Comparison of ENCODE assay signal across 37 cellular contexts in genomic region chr3:139095803-139096466, GRCh38. TPM values are rescaled to one million over a fixed set of nuclear protein-coding genes. Genes with fewer than 3 reads are reported as not detected.
"Had no signal": no experiment of that assay in that cellular context is flagged by ENCODE, and none has a peak within 500 bp of the region (broad histone marks: within the 10 kb centered on the region; RNA-seq: fewer than 3 reads in every experiment).

No MANE protein-coding gene starts in this region.

- H3K27me3 ChIP-seq: adrenal gland, ascending aorta, cardiac muscle cell, colonic mucosa, gastrocnemius medialis had no signal

- H3K9me3 ChIP-seq: ascending aorta, colonic mucosa, gastrocnemius medialis had no signal

- H3K27ac Mint-ChIP-seq: activated CD4-positive, alpha-beta memory T cell treated with anti-CD3 and anti-CD28 coated beads for 36 hours; activated CD4-positive, alpha-beta T cell treated with anti-CD3 and anti-CD28 coated beads for 36 hours; activated CD4-positive, alpha-beta T cell treated with anti-CD3 and anti-CD28 coated beads, Interleukin-2, amount 10 ng/mL, durations not matched to agents 24 days and 14 days; activated CD8-positive, alpha-beta memory T cell treated with anti-CD3 and anti-CD28 coated beads, Interleukin-2, amount 10 ng/mL, durations not matched to agents 7 days and 5 days; activated CD8-positive, alpha-beta T cell treated with anti-CD3 and anti-CD28 coated beads, Interleukin-2, amount 10 ng/mL, durations not matched to agents 7 days and 5 days; activated naive CD4-positive, alpha-beta T cell treated with anti-CD3 and anti-CD28 coated beads for 36 hours; activated naive CD4-positive, alpha-beta T cell treated with anti-CD3 and anti-CD28 coated beads, Interleukin-2, amount 50 U/mL, for 24 hours; activated naive CD8-positive, alpha-beta T cell treated with anti-CD3 and anti-CD28 coated beads for 36 hours; activated naive CD8-positive, alpha-beta T cell treated with anti-CD3 and anti-CD28 coated beads, Interleukin-2, amount 50 U/mL, for 24 hours; activated T-helper 1 cell treated with anti-CD3 and anti-CD28 coated beads, Interleukin-12 subunit alpha, Interleukin-12 subunit beta, Interleukin-2, Interleukin-4 antibody, amounts not matched to agents 30 ng/mL and 10 ng/mL and 1 ng/mL, durations not matched to agents 14 hours and 24 hours and 36 hours; activated T-helper 2 cell treated with anti-CD3 and anti-CD28 coated beads, Interferon-gamma antibody, Interleukin-2, Interleukin-4, amounts not matched to agents 10 μg/mL and 5 μg/mL and 100 μg/mL, durations not matched to agents 14 hours and 24 hours and 36 hours; brain; dendritic cell treated with granulocyte-macrophage colony-stimulating factor and Interleukin-4, amounts not matched to agents 40 ng/mL and 50 ng/mL, for 4 days; endodermal cell had no signal

- ATAC-seq: activated CD4-positive, alpha-beta T cell treated with anti-CD3 and anti-CD28 coated beads for 36 hours; activated CD8-positive, alpha-beta memory T cell treated with anti-CD3 and anti-CD28 coated beads, Interleukin-2, amount 10 ng/mL, durations not matched to agents 7 days and 5 days; activated CD8-positive, alpha-beta T cell treated with anti-CD3 and anti-CD28 coated beads, Interleukin-2, amount 10 ng/mL, durations not matched to agents 7 days and 5 days; activated naive CD8-positive, alpha-beta T cell treated with anti-CD3 and anti-CD28 coated beads, Interleukin-2, amount 50 U/mL, for 24 hours; esophagus mucosa; foreskin keratinocyte; gastrocnemius medialis had no signal

- H3K27me3 Mint-ChIP-seq: activated CD4-positive, alpha-beta T cell treated with anti-CD3 and anti-CD28 coated beads, Interleukin-2, amount 10 ng/mL, durations not matched to agents 24 days and 14 days had no signal

- H3K27ac ChIP-seq: adrenal gland, ascending aorta, breast epithelium, cardiac muscle cell, colonic mucosa, dorsolateral prefrontal cortex, foreskin keratinocyte, gastrocnemius medialis had no signal

- H3K4me3 Mint-ChIP-seq: activated CD4-positive, alpha-beta memory T cell treated with anti-CD3 and anti-CD28 coated beads for 36 hours; activated CD4-positive, alpha-beta T cell treated with anti-CD3 and anti-CD28 coated beads for 36 hours; activated CD4-positive, alpha-beta T cell treated with anti-CD3 and anti-CD28 coated beads, Interleukin-2, amount 10 ng/mL, durations not matched to agents 24 days and 14 days; activated CD8-positive, alpha-beta memory T cell treated with anti-CD3 and anti-CD28 coated beads, Interleukin-2, amount 10 ng/mL, durations not matched to agents 7 days and 5 days; activated CD8-positive, alpha-beta T cell treated with anti-CD3 and anti-CD28 coated beads, Interleukin-2, amount 10 ng/mL, durations not matched to agents 7 days and 5 days; activated naive CD4-positive, alpha-beta T cell treated with anti-CD3 and anti-CD28 coated beads for 36 hours; activated naive CD4-positive, alpha-beta T cell treated with anti-CD3 and anti-CD28 coated beads, Interleukin-2, amount 50 U/mL, for 24 hours; activated naive CD8-positive, alpha-beta T cell treated with anti-CD3 and anti-CD28 coated beads for 36 hours; activated naive CD8-positive, alpha-beta T cell treated with anti-CD3 and anti-CD28 coated beads, Interleukin-2, amount 50 U/mL, for 24 hours; activated T-helper 1 cell treated with anti-CD3 and anti-CD28 coated beads, Interleukin-12 subunit alpha, Interleukin-12 subunit beta, Interleukin-2, Interleukin-4 antibody, amounts not matched to agents 30 ng/mL and 10 ng/mL and 1 ng/mL, durations not matched to agents 14 hours and 24 hours and 36 hours; brain; dendritic cell treated with granulocyte-macrophage colony-stimulating factor and Interleukin-4, amounts not matched to agents 40 ng/mL and 50 ng/mL, for 4 days; endodermal cell had no signal

- H3K4me1 ChIP-seq: adrenal gland, ascending aorta, breast epithelium, colonic mucosa, foreskin keratinocyte, gastrocnemius medialis had no signal

- H3K36me3 Mint-ChIP-seq: activated CD4-positive, alpha-beta memory T cell treated with anti-CD3 and anti-CD28 coated beads for 36 hours; activated CD8-positive, alpha-beta memory T cell treated with anti-CD3 and anti-CD28 coated beads, Interleukin-2, amount 10 ng/mL, durations not matched to agents 7 days and 5 days; activated naive CD4-positive, alpha-beta T cell treated with anti-CD3 and anti-CD28 coated beads, Interleukin-2, amount 50 U/mL, for 24 hours; activated naive CD8-positive, alpha-beta T cell treated with anti-CD3 and anti-CD28 coated beads for 36 hours; brain had no signal

- H3K36me3 ChIP-seq: adrenal gland, ascending aorta, breast epithelium, cardiac muscle cell, colonic mucosa, gastrocnemius medialis had no signal

- H3K4me1 Mint-ChIP-seq: activated CD4-positive, alpha-beta T cell treated with anti-CD3 and anti-CD28 coated beads for 36 hours; activated CD4-positive, alpha-beta T cell treated with anti-CD3 and anti-CD28 coated beads, Interleukin-2, amount 10 ng/mL, durations not matched to agents 24 days and 14 days; activated CD8-positive, alpha-beta memory T cell treated with anti-CD3 and anti-CD28 coated beads, Interleukin-2, amount 10 ng/mL, durations not matched to agents 7 days and 5 days; activated naive CD4-positive, alpha-beta T cell treated with anti-CD3 and anti-CD28 coated beads, Interleukin-2, amount 50 U/mL, for 24 hours; activated naive CD8-positive, alpha-beta T cell treated with anti-CD3 and anti-CD28 coated beads for 36 hours; activated naive CD8-positive, alpha-beta T cell treated with anti-CD3 and anti-CD28 coated beads, Interleukin-2, amount 50 U/mL, for 24 hours; brain; endodermal cell had no signal

- DNase-seq: activated CD4-positive, alpha-beta memory T cell treated with anti-CD3 and anti-CD28 coated beads for 36 hours; activated CD4-positive, alpha-beta T cell treated with anti-CD3 and anti-CD28 coated beads for 36 hours; activated CD4-positive, alpha-beta T cell treated with anti-CD3 and anti-CD28 coated beads, Interleukin-2, amount 10 ng/mL, durations not matched to agents 24 days and 14 days; activated CD4-positive, CD25-positive, alpha-beta regulatory T cell; activated CD4-positive, CD25-positive, alpha-beta regulatory T cell treated with anti-CD3 and anti-CD28 coated beads, Interleukin-2, amount 50 U/mL, for 72 hours; activated CD8-positive, alpha-beta memory T cell treated with anti-CD3 and anti-CD28 coated beads, Interleukin-2, amount 10 ng/mL, durations not matched to agents 7 days and 5 days; activated CD8-positive, alpha-beta memory T cell treated with anti-CD3 and anti-CD28 coated beads, Interleukin-2, amount 50 U/mL, for 4 hours; activated CD8-positive, alpha-beta T cell treated with anti-CD3 and anti-CD28 coated beads, Interleukin-2, amount 10 ng/mL, durations not matched to agents 7 days and 5 days; activated effector memory CD4-positive, alpha-beta T cell treated with anti-CD3 and anti-CD28 coated beads, Interleukin-2, amount 50 U/mL, for 16 hours; activated naive CD4-positive, alpha-beta T cell treated with anti-CD3 and anti-CD28 coated beads for 36 hours; activated naive CD8-positive, alpha-beta T cell treated with anti-CD3 and anti-CD28 coated beads for 36 hours; activated naive CD8-positive, alpha-beta T cell treated with anti-CD3 and anti-CD28 coated beads, Interleukin-2, amount 50 U/mL, for 24 hours; activated T-cell treated with anti-CD3 and anti-CD28 coated beads, Interleukin-2, amount 50 U/mL, for 1 hour; activated T-cell treated with anti-CD3 and anti-CD28 coated beads, Interleukin-2, amount 50 U/mL, for 48 hours; adrenal gland; central memory CD4-positive, alpha-beta T cell; cerebellar nuclear complex; colonic mucosa; dorsolateral prefrontal cortex; effector memory CD4-positive, alpha-beta T cell; endodermal cell; foreskin keratinocyte; gastrocnemius medialis; glutamatergic neuron; T-helper 2 cell had no signal

- H3K4me3 ChIP-seq: adrenal gland, ascending aorta, breast epithelium, cardiac muscle cell, colonic mucosa, dorsolateral prefrontal cortex, gastrocnemius medialis had no signal

RNA-seq across cellular contexts. Expression of gene PRR23C, which starts 51.2 kb away (rescaled TPM):
- total RNA-seq: activated CD4-positive, alpha-beta memory T cell treated with anti-CD3 and anti-CD28 coated beads for 36 hours; activated CD4-positive, alpha-beta T cell treated with anti-CD3 and anti-CD28 coated beads for 36 hours; activated CD4-positive, alpha-beta T cell treated with anti-CD3 and anti-CD28 coated beads, Interleukin-2, amount 10 ng/mL, durations not matched to agents 24 days and 14 days; activated CD8-positive, alpha-beta memory T cell treated with anti-CD3 and anti-CD28 coated beads for 36 hours; activated CD8-positive, alpha-beta memory T cell treated with anti-CD3 and anti-CD28 coated beads, Interleukin-2, amount 10 ng/mL, durations not matched to agents 7 days and 5 days; activated CD8-positive, alpha-beta T cell treated with anti-CD3 and anti-CD28 coated beads, Interleukin-2, amount 10 ng/mL, durations not matched to agents 7 days and 5 days; activated naive CD4-positive, alpha-beta T cell treated with anti-CD3 and anti-CD28 coated beads for 36 hours; activated naive CD8-positive, alpha-beta T cell treated with anti-CD3 and anti-CD28 coated beads for 36 hours; activated T-helper 1 cell treated with anti-CD3 and anti-CD28 coated beads, Interleukin-12 subunit alpha, Interleukin-12 subunit beta, Interleukin-2, Interleukin-4 antibody, amounts not matched to agents 30 ng/mL and 10 ng/mL and 1 ng/mL, durations not matched to agents 14 hours and 24 hours and 36 hours; activated T-helper 2 cell treated with anti-CD3 and anti-CD28 coated beads, Interferon-gamma antibody, Interleukin-2, Interleukin-4, amounts not matched to agents 10 μg/mL and 5 μg/mL and 100 μg/mL, durations not matched to agents 14 hours and 24 hours and 36 hours; adrenal gland; ascending aorta; breast epithelium; cardiac muscle cell; colonic mucosa; dorsolateral prefrontal cortex; endodermal cell; epithelial cell of proximal tubule; esophagus mucosa; foreskin keratinocyte; gastrocnemius medialis; T-helper 1 cell treated with Interleukin-12 subunit alpha and Interleukin-12 subunit beta and Interleukin-4 antibody, amounts not matched to agents 30 ng/mL and 1 ng/mL, for 36 hours had no signal
